Comparison of ENCODE assay signal across 15 cellular contexts in genomic region chr11:117497206-117497951, GRCh38.
"Had no signal": no experiment of that assay in that cellular context is flagged by ENCODE, and none has a peak within 500 bp of the region (broad histone marks: within the 10 kb centered on the region; RNA-seq: fewer than 3 reads in every experiment).

No MANE protein-coding gene starts in this region.

- H3K27ac Mint-ChIP-seq: activated naive CD4-positive, alpha-beta T cell treated with anti-CD3 and anti-CD28 coated beads, Interleukin-2, amount 50 U/mL, for 24 hours; activated T-cell treated with anti-CD3 and anti-CD28 coated beads, Interleukin-2, amount 50 U/mL, for 72 hours; effector memory CD8-positive, alpha-beta T cell; naive thymus-derived CD8-positive, alpha-beta T cell; stimulated activated naive B cell treated with anti-CD40 and anti-IgM and Interleukin-4, amounts not matched to agents 10 μg/mL and 1 μg/mL and 100 μg/mL, for 72 hours; T-helper 17 cell had no signal

- DNase-seq: activated CD4-positive, alpha-beta T cell treated with anti-CD3 and anti-CD28 coated beads, Interleukin-2, amount 50 U/mL, for 1 hour; activated CD4-positive, CD25-positive, alpha-beta regulatory T cell treated with anti-CD3 and anti-CD28 coated beads, Interleukin-2, amount 50 U/mL, for 72 hours; activated CD8-positive, alpha-beta memory T cell treated with anti-CD3 and anti-CD28 coated beads, Interleukin-2, amount 50 U/mL, for 48 hours; activated effector memory CD4-positive, alpha-beta T cell treated with anti-CD3 and anti-CD28 coated beads, Interleukin-2, amount 50 U/mL, for 16 hours; activated T-cell treated with anti-CD3 and anti-CD28 coated beads, Interleukin-2, amount 50 U/mL, for 72 hours; dermis blood vessel endothelial cell; effector memory CD8-positive, alpha-beta T cell; esophagus squamous epithelium; kidney; left ventricle myocardium superior; mesenchymal stem cell; naive thymus-derived CD8-positive, alpha-beta T cell; stimulated activated naive B cell treated with anti-CD40 and anti-IgM and Interleukin-4, amounts not matched to agents 10 μg/mL and 1 μg/mL and 100 μg/mL, for 72 hours; T-helper 17 cell had no signal

- ATAC-seq: activated T-cell treated with anti-CD3 and anti-CD28 coated beads, Interleukin-2, amount 50 U/mL, for 72 hours; effector memory CD8-positive, alpha-beta T cell; left ventricle myocardium superior; naive thymus-derived CD8-positive, alpha-beta T cell; stimulated activated naive B cell treated with anti-CD40 and anti-IgM and Interleukin-4, amounts not matched to agents 10 μg/mL and 1 μg/mL and 100 μg/mL, for 72 hours; T-helper 17 cell had no signal

- H3K9me3 Mint-ChIP-seq: activated naive CD4-positive, alpha-beta T cell treated with anti-CD3 and anti-CD28 coated beads, Interleukin-2, amount 50 U/mL, for 24 hours; activated T-cell treated with anti-CD3 and anti-CD28 coated beads, Interleukin-2, amount 50 U/mL, for 72 hours; effector memory CD8-positive, alpha-beta T cell; naive thymus-derived CD8-positive, alpha-beta T cell; stimulated activated naive B cell treated with anti-CD40 and anti-IgM and Interleukin-4, amounts not matched to agents 10 μg/mL and 1 μg/mL and 100 μg/mL, for 72 hours had no signal

- H3K4me1 Mint-ChIP-seq: activated naive CD4-positive, alpha-beta T cell treated with anti-CD3 and anti-CD28 coated beads, Interleukin-2, amount 50 U/mL, for 24 hours; naive thymus-derived CD8-positive, alpha-beta T cell; stimulated activated naive B cell treated with anti-CD40 and anti-IgM and Interleukin-4, amounts not matched to agents 10 μg/mL and 1 μg/mL and 100 μg/mL, for 72 hours had no signal

- H3K36me3 Mint-ChIP-seq: activated naive CD4-positive, alpha-beta T cell treated with anti-CD3 and anti-CD28 coated beads, Interleukin-2, amount 50 U/mL, for 24 hours had no signal

- H3K4me3 Mint-ChIP-seq: activated naive CD4-positive, alpha-beta T cell treated with anti-CD3 and anti-CD28 coated beads, Interleukin-2, amount 50 U/mL, for 24 hours; activated T-cell treated with anti-CD3 and anti-CD28 coated beads, Interleukin-2, amount 50 U/mL, for 72 hours; effector memory CD8-positive, alpha-beta T cell; naive thymus-derived CD8-positive, alpha-beta T cell; stimulated activated naive B cell treated with anti-CD40 and anti-IgM and Interleukin-4, amounts not matched to agents 10 μg/mL and 1 μg/mL and 100 μg/mL, for 72 hours; T-helper 17 cell had no signal
